Comparison of ENCODE assay signal across 25 cellular contexts in genomic region chr2:205811387-205811786, GRCh38.
"Had no signal": no experiment of that assay in that cellular context is flagged by ENCODE, and none has a peak within 500 bp of the region (broad histone marks: within the 10 kb centered on the region; RNA-seq: fewer than 3 reads in every experiment).

No MANE protein-coding gene starts in this region.

- H3K9me3 ChIP-seq: colonic mucosa, pancreas, prostate gland, sigmoid colon, stomach, suprapubic skin, tibial artery had no signal

- H3K27me3 ChIP-seq: breast epithelium, colonic mucosa, heart left ventricle, pancreas, sigmoid colon, stomach, suprapubic skin, tibial artery had no signal

- H3K4me1 ChIP-seq: breast epithelium, colonic mucosa, heart left ventricle, prostate gland, tibial artery had no signal

- H3K4me3 ChIP-seq: breast epithelium, colonic mucosa, heart left ventricle, pancreas, prostate gland, sigmoid colon, stomach, suprapubic skin, tibial artery had no signal

- ATAC-seq: heart left ventricle; naive thymus-derived CD8-positive, alpha-beta T cell; pancreas; stimulated activated naive B cell treated with anti-CD40 and anti-IgM and Interleukin-4, amounts not matched to agents 10 μg/mL and 1 μg/mL and 100 μg/mL, for 72 hours had no signal

- H3K36me3 ChIP-seq: breast epithelium, colonic mucosa, heart left ventricle, pancreas, prostate gland, sigmoid colon, stomach, suprapubic skin, tibial artery had no signal

- H3K27ac ChIP-seq: breast epithelium, colonic mucosa, heart left ventricle, pancreas, prostate gland, stomach, suprapubic skin, tibial artery had no signal

- DNase-seq: activated B cell treated with CpG ODN at 0.5 μM for 24 hours; activated effector memory CD4-positive, alpha-beta T cell treated with anti-CD3 and anti-CD28 coated beads, Interleukin-2, amount 50 U/mL, for 16 hours; activated naive CD4-positive, alpha-beta T cell treated with anti-CD3 and anti-CD28 coated beads, Interleukin-2, amount 10 ng/mL, durations not matched to agents 7 days and 5 days; activated naive CD8-positive, alpha-beta T cell treated with anti-CD3 and anti-CD28 coated beads, Interleukin-2, amount 10 ng/mL, durations not matched to agents 7 days and 5 days; colonic mucosa; effector CD8-positive, alpha-beta T cell; foreskin fibroblast; heart left ventricle; hypothalamus; immature natural killer cell; midbrain; naive thymus-derived CD8-positive, alpha-beta T cell; nucleus accumbens; pancreas; retina; sigmoid colon; stimulated activated CD4-positive, alpha-beta T cell treated with anti-CD3 and anti-CD28 coated beads, Interleukin-15, amount 100 ng/mL, for 24 hours; stimulated activated CD4-positive, alpha-beta T cell treated with anti-CD3 and anti-CD28 coated beads, Interleukin-2, amount 100 ng/mL, for 24 hours; stimulated activated naive B cell treated with anti-CD40 and anti-IgM and Interleukin-4, amounts not matched to agents 10 μg/mL and 1 μg/mL and 100 μg/mL, for 72 hours; stomach; T-helper 1 cell; tibial artery had no signal
